In genomic region chr4:172220679-172221078, GRCh38 we compare ENCODE assay signal across 24 cellular contexts.
"Had no signal": no experiment of that assay in that cellular context is flagged by ENCODE, and none has a peak within 500 bp of the region (broad histone marks: within the 10 kb centered on the region; RNA-seq: fewer than 3 reads in every experiment).

No MANE protein-coding gene starts in this region.

- H3K27ac ChIP-seq: neutrophil, pancreas, psoas muscle, right lobe of liver, sigmoid colon, stomach, thoracic aorta, thyroid gland, tibial nerve, upper lobe of left lung, vagina had no signal

- FAIRE-seq: pancreas, small intestine, urothelium cell line had no signal

- H3K36me3 ChIP-seq: neutrophil, pancreas, right lobe of liver, sigmoid colon, stomach, thoracic aorta, thyroid gland, tibial nerve, upper lobe of left lung, vagina had no signal

- H3K27me3 ChIP-seq: neutrophil, pancreas, right lobe of liver, sigmoid colon, stomach, thyroid gland, tibial nerve, upper lobe of left lung, vagina had no signal

- H3K4me3 ChIP-seq: pancreas, psoas muscle, right lobe of liver, sigmoid colon, stomach, thoracic aorta, thyroid gland, tibial nerve, upper lobe of left lung, vagina had no signal

- H3K4me1 ChIP-seq: pancreas, psoas muscle, right lobe of liver, sigmoid colon, stomach, thyroid gland, tibial nerve, upper lobe of left lung, vagina had no signal

- H3K9me3 ChIP-seq: neutrophil, pancreas, psoas muscle, right lobe of liver, sigmoid colon, stomach, thoracic aorta, thyroid gland, tibial nerve, upper lobe of left lung, vagina had no signal

- DNase-seq: naive thymus-derived CD8-positive, alpha-beta T cell; nephron progenitor cell; nucleus accumbens; pancreas; psoas muscle; right cardiac atrium; right lobe of liver; sigmoid colon; small intestine; stimulated activated CD4-positive, alpha-beta T cell treated with anti-CD3 and anti-CD28 coated beads, Interleukin-15, amount 100 ng/mL, for 24 hours; stimulated activated CD4-positive, alpha-beta T cell treated with anti-CD3 and anti-CD28 coated beads, Interleukin-2, amount 100 ng/mL, for 24 hours; stimulated activated CD4-positive, alpha-beta T cell treated with anti-CD3 and anti-CD28 coated beads, Interleukin-2, amount 100 ng/mL, for 48 hours; stimulated activated CD4-positive, alpha-beta T cell treated with anti-CD3 and anti-CD28 coated beads, Interleukin-4, amount 100 ng/mL, for 24 hours; stimulated activated naive B cell treated with anti-CD40 and anti-IgM and Interleukin-4, amounts not matched to agents 10 μg/mL and 1 μg/mL and 100 μg/mL, for 72 hours; stimulated activated naive CD4-positive, alpha-beta T cell treated with Interleukin-2 at 50 U/mL for 16 hours; stomach; thyroid gland; trophoblast cell; upper lobe of left lung had no signal
